ENCODE assay signal across 26 cellular contexts in the genomic region with DNA sequence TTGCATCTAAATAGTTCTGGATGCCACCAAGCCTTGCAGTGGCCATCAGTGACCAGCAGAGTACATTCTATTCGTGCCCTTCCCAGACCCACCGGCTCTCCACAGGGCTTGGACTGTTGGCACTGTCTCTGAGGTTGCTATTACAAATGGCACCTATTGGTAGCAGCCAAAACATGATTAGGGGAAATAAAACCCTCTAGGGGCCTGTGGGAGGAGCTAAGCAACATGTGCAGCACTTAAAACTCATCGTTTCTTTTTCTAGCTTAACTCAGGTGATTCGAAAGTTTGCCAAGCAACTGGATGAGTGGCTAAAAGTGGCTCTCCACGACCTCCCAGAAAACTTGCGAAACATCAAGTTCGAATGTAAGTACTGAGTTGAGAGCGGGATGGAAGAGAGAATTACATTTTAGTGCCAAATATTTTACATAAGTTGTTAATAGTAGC.
DNase-seq lines count a peak whose midpoint lies in the region; ATAC-seq and TF ChIP-seq lines count a peak whose summit lies in the region.
"Had no signal": no experiment of that assay in that cellular context is flagged by ENCODE, and none has a peak within 500 bp of the region (broad histone marks: within the 10 kb centered on the region; RNA-seq: fewer than 3 reads in every experiment).

No MANE protein-coding gene starts in this region.

- H4K91ac ChIP-seq in mesenchymal stem cell (ENCODE audit: low read length), result no peak overlapping the region

- H3K27ac Mint-ChIP-seq in WTC11, result no peak overlapping the region
- H3K27ac Mint-ChIP-seq: activated B cell treated with CpG ODN at 0.5 μM for 24 hours; activated naive CD4-positive, alpha-beta T cell treated with anti-CD3 and anti-CD28 coated beads, Interleukin-2, amount 50 U/mL, for 72 hours; activated T-helper 17 cell treated with anti-CD3 and anti-CD28 coated beads, Interleukin-2, amount 50 U/mL, for 72 hours; CD4-positive, CD25-positive, alpha-beta regulatory T cell had no signal

- H3K36me3 Mint-ChIP-seq in WTC11, result no peaks in the 10 kb centered on the region
- H3K36me3 Mint-ChIP-seq: activated naive CD4-positive, alpha-beta T cell treated with anti-CD3 and anti-CD28 coated beads, Interleukin-2, amount 50 U/mL, for 72 hours; CD4-positive, CD25-positive, alpha-beta regulatory T cell had no signal

- ATAC-seq in WTC11 (peak; percentile 55), GM19351 (IDR thresholded peaks at IDR 0.05; ENCODE audit: unreplicated experiment) (no peak)
- ATAC-seq: activated naive CD4-positive, alpha-beta T cell treated with anti-CD3 and anti-CD28 coated beads, Interleukin-2, amount 50 U/mL, for 72 hours; activated T-helper 17 cell treated with anti-CD3 and anti-CD28 coated beads, Interleukin-2, amount 50 U/mL, for 72 hours; psoas muscle had no signal

- 86% methylated on average over 7 of the region's 8 CpGs for WGBS in mesenchymal stem cell

- H3K4me3 ChIP-seq in AG10803 (ENCODE audit: low read length) (no peak overlapping the region), mesenchymal stem cell (ENCODE audit: insufficient read depth in 1 of 2, low read depth in 1 of 2, low read length in 2 of 2) (no peak overlapping the region)
- H3K4me3 ChIP-seq: psoas muscle, skin epidermis had no signal

- H4K8ac ChIP-seq in mesenchymal stem cell (ENCODE audit: low read length), result no peak overlapping the region

- H3K9me3 ChIP-seq in mesenchymal stem cell (ENCODE audit: control insufficient read depth, low read length), result no peaks in the 10 kb centered on the region
- H3K9me3 ChIP-seq: neutrophil, psoas muscle had no signal

- H3K23ac ChIP-seq in mesenchymal stem cell (ENCODE audit: low read length in 2 of 2), result no peak overlapping the region

- H3K79me1 ChIP-seq in mesenchymal stem cell (replicated peaks; ENCODE audit: low read length, poor library complexity, severe bottlenecking), result no peaks in the 10 kb centered on the region

- H3K14ac ChIP-seq in mesenchymal stem cell (ENCODE audit: low read length in 2 of 2), result no peak overlapping the region

- H3K18ac ChIP-seq in mesenchymal stem cell (ENCODE audit: low read depth in 1 of 2, low read length in 2 of 2), result no peak overlapping the region

- no peaks in the 10 kb centered on the region for H3K36me3 ChIP-seq in mesenchymal stem cell (ENCODE audit: control insufficient read depth in 1 of 2, insufficient read depth in 2 of 2, low read depth in 1 of 2, low read length in 2 of 2)
- H3K36me3 ChIP-seq: neutrophil had no signal

- H2BK15ac ChIP-seq in mesenchymal stem cell (ENCODE audit: low read depth, poor library complexity, severe bottlenecking), result no peak overlapping the region

- no peak overlapping the region for H2BK120ac ChIP-seq in mesenchymal stem cell (ENCODE audit: low read depth, low read length)

- H3K9ac ChIP-seq in mesenchymal stem cell (ENCODE audit: low read length), result no peak overlapping the region

- H2AFZ ChIP-seq in mesenchymal stem cell (ENCODE audit: low read depth, low read length), result no peak overlapping the region

- H3K27me3 ChIP-seq in mesenchymal stem cell (ENCODE audit: control insufficient read depth in 1 of 2, insufficient read depth in 1 of 2, low read length in 2 of 2), result peaks cover 11 to 16% of the 10 kb centered on the region in 2 experiments

- H3K4me1 ChIP-seq in mesenchymal stem cell (ENCODE audit: control insufficient read depth, insufficient read depth, low read depth, low read length), result no peaks in the 10 kb centered on the region
- H3K4me1 ChIP-seq: psoas muscle had no signal

- H3K4me1 Mint-ChIP-seq in WTC11, result peaks cover 39% of the 10 kb centered on the region
- H3K4me1 Mint-ChIP-seq: activated B cell treated with CpG ODN at 0.5 μM for 24 hours; activated T-helper 17 cell treated with anti-CD3 and anti-CD28 coated beads, Interleukin-2, amount 50 U/mL, for 72 hours; CD4-positive, CD25-positive, alpha-beta regulatory T cell had no signal

- no peak overlapping the region for H3K4me2 ChIP-seq in mesenchymal stem cell (ENCODE audit: low read length, poor library complexity, severe bottlenecking)

- no peak overlapping the region for H3K4ac ChIP-seq in mesenchymal stem cell (ENCODE audit: low read depth in 1 of 2, low read length in 2 of 2)

- no peak overlapping the region for H2AK5ac ChIP-seq in mesenchymal stem cell (ENCODE audit: low read length, severe bottlenecking)

- no peaks in the 10 kb centered on the region for H3K27me3 Mint-ChIP-seq in WTC11 (ENCODE audit: low read depth)

- no peaks in the 10 kb centered on the region for H3K9me3 Mint-ChIP-seq in WTC11
- H3K9me3 Mint-ChIP-seq: activated B cell treated with CpG ODN at 0.5 μM for 24 hours; activated naive CD4-positive, alpha-beta T cell treated with anti-CD3 and anti-CD28 coated beads, Interleukin-2, amount 50 U/mL, for 72 hours; activated T-helper 17 cell treated with anti-CD3 and anti-CD28 coated beads, Interleukin-2, amount 50 U/mL, for 72 hours; CD4-positive, CD25-positive, alpha-beta regulatory T cell had no signal

- H2BK12ac ChIP-seq in mesenchymal stem cell (ENCODE audit: low read length in 2 of 2), result no peak overlapping the region

- H3K4me3 Mint-ChIP-seq in WTC11, result no peak overlapping the region
- H3K4me3 Mint-ChIP-seq: activated B cell treated with CpG ODN at 0.5 μM for 24 hours; activated T-helper 17 cell treated with anti-CD3 and anti-CD28 coated beads, Interleukin-2, amount 50 U/mL, for 72 hours; CD4-positive, CD25-positive, alpha-beta regulatory T cell had no signal

- no peak overlapping the region for H3K27ac ChIP-seq in mesenchymal stem cell (ENCODE audit: low read length, poor library complexity, severe bottlenecking)
- H3K27ac ChIP-seq: neutrophil, psoas muscle, skin epidermis had no signal

- POLR2A ChIA-PET in HEK293T (lab: Yijun Ruan, JAX) (no interaction called here), WTC11 (lab: Charles Lee) (interaction anchor here (0.6 kb wide), 1 partner anchor 33 kb away, joined by 3 read pairs; no protein-coding TSS in a partner anchor)

- CTCF ChIA-PET in HEK293T (lab: Yijun Ruan, JAX) (no interaction called here), WTC11 (lab: Charles Lee) (interaction anchor here (0.9 to 2.2 kb wide), 5 partner anchors 8 to 210 kb away, joined by 3 to 11 read pairs (median 4); no protein-coding TSS in a partner anchor)

- peak; percentile 4; the same call in 1 of the 2 replicates for TF ChIP-seq CTCF in AG10803 (conservative IDR thresholded peaks at IDR 0.05; ENCODE audit: low read length)
- TF ChIP-seq CTCF in WTC11 (IDR thresholded peaks at IDR 0.05), result no peak

- no peak for DNase-seq in AG10803 (ENCODE audit: low read depth)
- DNase-seq in HEK293T (ENCODE audit: extremely low spot score), result peak; percentile 34
- peak; percentile 19 for DNase-seq in WTC11 (ENCODE audit: low spot score)
- peak; percentile 2 for DNase-seq in myocyte (ENCODE audit: low read depth)
- no peak for DNase-seq in Kasumi-1 (lab: John Stamatoyannopoulos, UW)
- no peak for DNase-seq in mesenchymal stem cell
- DNase-seq: activated B cell treated with CpG ODN at 0.5 μM for 24 hours; activated CD4-positive, alpha-beta T cell treated with anti-CD3 and anti-CD28 coated beads, Interleukin-2, amount 50 U/mL, for 4 hours; activated CD8-positive, alpha-beta memory T cell treated with anti-CD3 and anti-CD28 coated beads, Interleukin-2, amount 50 U/mL, for 4 hours; aorta; CD4-positive, CD25-positive, alpha-beta regulatory T cell; GF-D8; glutamatergic neuron; KG1; mammary epithelial cell; NCI-H1694; NCI-H526 treated with DMSO at 0.1 percent for 48 hours; psoas muscle; stimulated activated CD4-positive, alpha-beta T cell treated with anti-CD3 and anti-CD28 coated beads, Interleukin-2, amount 100 ng/mL, for 24 hours; substantia nigra; T-helper 9 cell had no signal

- no peak overlapping the region for H2BK5ac ChIP-seq in mesenchymal stem cell (ENCODE audit: low read depth, low read length, poor library complexity, severe bottlenecking)

TF ChIP-seq in HEK293T, 16 proteins besides CTCF, POLR2A, EP300 and RAD21 (continues in another document):
- TF ChIP-seq L3MBTL2 (conservative IDR thresholded peaks at IDR 0.05), result no peak
- no peak for TF ChIP-seq NFRKB (IDR thresholded peaks at IDR 0.05)
- no peak for TF ChIP-seq ELF4 (IDR thresholded peaks at IDR 0.05)
- no peak for TF ChIP-seq TARDBP (IDR thresholded peaks at IDR 0.05)
- TF ChIP-seq FOXK2 (IDR thresholded peaks at IDR 0.05), result no peak
- no peak for TF ChIP-seq FOXM1 (IDR thresholded peaks at IDR 0.05; ENCODE audit: borderline replicate concordance)
- TF ChIP-seq ARNT (IDR thresholded peaks at IDR 0.05), result no peak
- TF ChIP-seq SP1 (IDR thresholded peaks at IDR 0.05), result no peak
- no peak for TF ChIP-seq LEF1 (IDR thresholded peaks at IDR 0.05; ENCODE audit: borderline replicate concordance)
- TF ChIP-seq ZNF384 (IDR thresholded peaks at IDR 0.05), result no peak
- TF ChIP-seq HDGF (IDR thresholded peaks at IDR 0.05; ENCODE audit: borderline replicate concordance), result no peak

TF ChIP-seq in WTC11, 78 proteins besides CTCF, POLR2A, EP300 and RAD21 (continues in another document):
- TF ChIP-seq, protein P1, sequence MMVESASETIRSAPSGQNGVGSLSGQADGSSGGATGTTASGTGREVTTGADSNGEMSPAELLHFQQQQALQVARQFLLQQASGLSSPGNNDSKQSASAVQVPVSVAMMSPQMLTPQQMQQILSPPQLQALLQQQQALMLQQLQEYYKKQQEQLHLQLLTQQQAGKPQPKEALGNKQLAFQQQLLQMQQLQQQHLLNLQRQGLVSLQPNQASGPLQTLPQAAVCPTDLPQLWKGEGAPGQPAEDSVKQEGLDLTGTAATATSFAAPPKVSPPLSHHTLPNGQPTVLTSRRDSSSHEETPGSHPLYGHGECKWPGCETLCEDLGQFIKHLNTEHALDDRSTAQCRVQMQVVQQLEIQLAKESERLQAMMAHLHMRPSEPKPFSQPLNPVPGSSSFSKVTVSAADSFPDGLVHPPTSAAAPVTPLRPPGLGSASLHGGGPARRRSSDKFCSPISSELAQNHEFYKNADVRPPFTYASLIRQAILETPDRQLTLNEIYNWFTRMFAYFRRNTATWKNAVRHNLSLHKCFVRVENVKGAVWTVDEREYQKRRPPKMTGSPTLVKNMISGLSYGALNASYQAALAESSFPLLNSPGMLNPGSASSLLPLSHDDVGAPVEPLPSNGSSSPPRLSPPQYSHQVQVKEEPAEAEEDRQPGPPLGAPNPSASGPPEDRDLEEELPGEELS (CRISPR knock-in tag; IDR thresholded peaks at IDR 0.05), result no peak
- TF ChIP-seq ETV6 (CRISPR knock-in tag; IDR thresholded peaks at IDR 0.05), result no peak
- TF ChIP-seq, protein P2, sequence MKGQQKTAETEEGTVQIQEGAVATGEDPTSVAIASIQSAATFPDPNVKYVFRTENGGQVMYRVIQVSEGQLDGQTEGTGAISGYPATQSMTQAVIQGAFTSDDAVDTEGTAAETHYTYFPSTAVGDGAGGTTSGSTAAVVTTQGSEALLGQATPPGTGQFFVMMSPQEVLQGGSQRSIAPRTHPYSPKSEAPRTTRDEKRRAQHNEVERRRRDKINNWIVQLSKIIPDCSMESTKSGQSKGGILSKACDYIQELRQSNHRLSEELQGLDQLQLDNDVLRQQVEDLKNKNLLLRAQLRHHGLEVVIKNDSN (CRISPR knock-in tag; IDR thresholded peaks at IDR 0.05), result no peak
- TF ChIP-seq, protein P3, sequence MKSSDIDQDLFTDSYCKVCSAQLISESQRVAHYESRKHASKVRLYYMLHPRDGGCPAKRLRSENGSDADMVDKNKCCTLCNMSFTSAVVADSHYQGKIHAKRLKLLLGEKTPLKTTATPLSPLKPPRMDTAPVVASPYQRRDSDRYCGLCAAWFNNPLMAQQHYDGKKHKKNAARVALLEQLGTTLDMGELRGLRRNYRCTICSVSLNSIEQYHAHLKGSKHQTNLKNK (CRISPR knock-in tag; IDR thresholded peaks at IDR 0.05), result no peak

Comparison
In these comparisons a context has a peak if more than half of its experiments do, and no peak if none do; other contexts are left out.
1. DNase-seq: peak in HEK293T (single experiment), WTC11 (single experiment) and myocyte (single experiment); none in AG10803 (single experiment), Kasumi-1 (0 of 2) and mesenchymal stem cell (single experiment).